ENCODE assay signal across 25 cellular contexts in the genomic region with DNA sequence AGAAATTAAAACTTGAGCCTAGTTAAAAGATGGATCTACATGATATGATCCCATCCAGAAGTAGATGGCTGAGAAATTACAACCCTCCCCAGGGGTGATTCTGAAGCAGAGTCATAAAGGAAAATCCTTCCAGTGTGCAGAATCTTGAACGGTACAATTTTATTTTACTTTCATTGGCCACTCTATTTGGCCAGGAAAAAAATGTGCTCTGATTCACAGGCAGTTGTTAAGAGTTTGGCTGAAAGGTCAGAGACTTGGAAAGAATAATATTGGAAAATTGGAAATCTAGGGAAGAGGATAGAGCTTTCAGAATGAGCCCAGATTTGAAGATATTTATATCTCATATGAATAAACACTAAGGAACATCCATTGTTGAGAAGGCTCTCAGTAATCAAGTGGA.
"Had no signal": no experiment of that assay in that cellular context is flagged by ENCODE, and none has a peak within 500 bp of the region (broad histone marks: within the 10 kb centered on the region; RNA-seq: fewer than 3 reads in every experiment).

No MANE protein-coding gene starts in this region.

- H3K36me3 ChIP-seq: colonic mucosa, gastrocnemius medialis, neutrophil, pancreas, prostate gland, stomach had no signal

- H3K4me3 ChIP-seq: body of pancreas, colonic mucosa, dorsolateral prefrontal cortex, gastrocnemius medialis, pancreas, prostate gland, stomach had no signal

- H3K27ac ChIP-seq: body of pancreas, colonic mucosa, neutrophil, pancreas, prostate gland, stomach had no signal

- H3K9me3 ChIP-seq: body of pancreas, colonic mucosa, gastrocnemius medialis, neutrophil, pancreas, prostate gland, stomach had no signal

- H3K4me1 ChIP-seq: body of pancreas, colonic mucosa, gastrocnemius medialis, pancreas, prostate gland had no signal

- H3K27me3 ChIP-seq: body of pancreas, colonic mucosa, dorsolateral prefrontal cortex, gastrocnemius medialis, neutrophil, pancreas, stomach had no signal

- DNase-seq: activated B cell treated with CpG ODN at 0.5 μM for 24 hours; activated CD8-positive, alpha-beta memory T cell treated with anti-CD3 and anti-CD28 coated beads, Interleukin-2, amount 10 ng/mL, durations not matched to agents 7 days and 5 days; activated CD8-positive, alpha-beta T cell treated with anti-CD3 and anti-CD28 coated beads, Interleukin-2, amount 10 ng/mL, durations not matched to agents 7 days and 5 days; activated naive CD4-positive, alpha-beta T cell; activated T-cell treated with anti-CD3 and anti-CD28 coated beads, Interleukin-2, amount 50 U/mL, for 48 hours; body of pancreas; cerebellar nuclear complex; colonic mucosa; dorsolateral prefrontal cortex; effector memory CD4-positive, alpha-beta T cell; erythroblast; gastrocnemius medialis; glutamatergic neuron; naive B cell; nephron progenitor cell; pancreas; retina; stimulated activated CD4-positive, alpha-beta T cell treated with anti-CD3 and anti-CD28 coated beads, Interleukin-15, amount 100 ng/mL, for 24 hours; stimulated activated CD4-positive, alpha-beta T cell treated with anti-CD3 and anti-CD28 coated beads, Interleukin-2, amount 100 ng/mL, for 24 hours; stimulated activated naive B cell treated with anti-CD40 and anti-IgM and Interleukin-4, amounts not matched to agents 10 μg/mL and 1 μg/mL and 100 μg/mL, for 72 hours; stomach; T-helper 2 cell; trophoblast cell had no signal
